In genomic region chr11:68584097-68584496, GRCh38 we compare ENCODE assay signal across 8 cellular contexts.
A peak's percentile ranks its signal among the peaks of the same experiment; 100 is the strongest.
DNase-seq lines count a peak whose midpoint lies in the region; ATAC-seq, FAIRE-seq and TF ChIP-seq lines count a peak whose summit lies in the region.

No MANE protein-coding gene starts in this region.

- FAIRE-seq in endothelial cell of umbilical vein (lab: Jason Lieb, UNC): no peak

- H3K9ac ChIP-seq in MM.1S (ENCODE audit: low read length): no peak overlapping the region
- H3K9ac ChIP-seq in endothelial cell of umbilical vein (replicated peaks; ENCODE audit: extremely low read depth, insufficient read depth, low read length): no peak overlapping the region

- peaks cover 16% of the 10 kb centered on the region for H3F3A ChIP-seq in MM.1S (ENCODE audit: insufficient read depth, low read length)

- H3K9me3 ChIP-seq in MM.1S (replicated peaks; ENCODE audit: insufficient read depth, low read length): no peaks in the 10 kb centered on the region
- no peaks in the 10 kb centered on the region for H3K9me3 ChIP-seq in endothelial cell of umbilical vein (replicated peaks; ENCODE audit: control insufficient read depth, insufficient read depth, low read length)
- no peaks in the 10 kb centered on the region for H3K9me3 ChIP-seq in neutrophil
- no peaks in the 10 kb centered on the region for H3K9me3 ChIP-seq in upper lobe of right lung

- no peaks in the 10 kb centered on the region for H3K27me3 Mint-ChIP-seq in activated CD4-positive, alpha-beta memory T cell treated with anti-CD3 and anti-CD28 coated beads, Interleukin-2, amount 10 ng/mL, durations not matched to agents 7 days and 5 days

- H3K27me3 ChIP-seq in GM06990 (replicated peaks; ENCODE audit: control insufficient read depth, insufficient read depth, low read length): no peaks in the 10 kb centered on the region
- no peaks in the 10 kb centered on the region for H3K27me3 ChIP-seq in MM.1S (replicated peaks; ENCODE audit: insufficient read depth, low read length)
- H3K27me3 ChIP-seq in endothelial cell of umbilical vein (ENCODE audit: control insufficient read depth in 2 of 2, insufficient read depth in 2 of 2, low read length in 2 of 2): no peaks in the 10 kb centered on the region
- no peaks in the 10 kb centered on the region for H3K27me3 ChIP-seq in neutrophil
- H3K27me3 ChIP-seq in upper lobe of right lung: no peaks in the 10 kb centered on the region

- H3K27ac Mint-ChIP-seq in activated CD4-positive, alpha-beta memory T cell treated with anti-CD3 and anti-CD28 coated beads, Interleukin-2, amount 10 ng/mL, durations not matched to agents 7 days and 5 days: no peak overlapping the region

- H3K4me3 ChIP-seq in GM06990 (replicated peaks; ENCODE audit: low read depth, low read length) (no peak overlapping the region), MM.1S (ENCODE audit: low read length) (no peak overlapping the region), endothelial cell of umbilical vein (replicated peaks in 1 of 3; ENCODE audit: insufficient read depth in 1 of 3, low read depth in 1 of 3, low read length in 3 of 3) (no peak overlapping the region), neutrophil (ENCODE audit: low read depth in 1 of 2, low read length in 1 of 2) (no peak overlapping the region), upper lobe of right lung (no peak overlapping the region)

- no peak overlapping the region for H3K4me2 ChIP-seq in MM.1S (ENCODE audit: low read depth, low read length)
- H3K4me2 ChIP-seq in endothelial cell of umbilical vein (ENCODE audit: insufficient read depth, low read length): no peak overlapping the region

- BruUV-seq in endothelial cell of umbilical vein (replicated peaks; lab: Mats Ljungman, UMichigan): no TSS peak

- ATAC-seq in upper lobe of right lung (peak; percentile 71), GM19452 (IDR thresholded peaks at IDR 0.05; ENCODE audit: unreplicated experiment) (no peak), HG03175 (IDR thresholded peaks at IDR 0.05; ENCODE audit: unreplicated experiment) (no peak)

- TF ChIP-seq POLR2A in endothelial cell of umbilical vein (IDR thresholded peaks at IDR 0.05; ENCODE audit: low read depth, low read length): no peak

- H2AFZ ChIP-seq in MM.1S (ENCODE audit: low read length) (no peak overlapping the region), endothelial cell of umbilical vein (ENCODE audit: low read depth, low read length) (no peak overlapping the region)

- peaks cover 16% of the 10 kb centered on the region for H3K4me1 ChIP-seq in MM.1S (ENCODE audit: low read length)
- peaks cover 13% of the 10 kb centered on the region for H3K4me1 ChIP-seq in endothelial cell of umbilical vein (ENCODE audit: control insufficient read depth, extremely low read depth, insufficient read depth, low read length)
- H3K4me1 ChIP-seq in neutrophil (ENCODE audit: control insufficient read depth in 1 of 2, insufficient read depth in 1 of 2, low read depth in 1 of 2, low read length in 1 of 2): no peaks in the 10 kb centered on the region
- peaks cover 11% of the 10 kb centered on the region for H3K4me1 ChIP-seq in upper lobe of right lung

- CTCF ChIA-PET in activated CD4-positive, alpha-beta memory T cell treated with anti-CD3 and anti-CD28 coated beads, Interleukin-2, amount 10 ng/mL, durations not matched to agents 7 days and 5 days (lab: Charles Lee): interaction anchor here (0.6 to 3.3 kb wide), 15 partner anchors 9 to 452 kb away, joined by 3 to 15 read pairs (median 3); no protein-coding TSS in a partner anchor
- CTCF ChIA-PET in endothelial cell of umbilical vein (lab: Charles Lee): interaction anchor here (0.8 to 2.9 kb wide), 8 partner anchors 12 to 122 kb away, joined by 3 to 11 read pairs (median 4); no protein-coding TSS in a partner anchor

- H3K36me3 ChIP-seq in GM06990 (ENCODE audit: control insufficient read depth, insufficient read depth, low read length) (peaks cover 18% of the 10 kb centered on the region), MM.1S (replicated peaks; ENCODE audit: insufficient read depth, low read length) (peaks cover 5% of the 10 kb centered on the region; the same call in 1 of the 2 replicates), endothelial cell of umbilical vein (ENCODE audit: control insufficient read depth in 2 of 2, extremely low read depth in 1 of 2, insufficient read depth in 2 of 2, low read length in 2 of 2) (peaks cover 6 to 14% of the 10 kb centered on the region in 2 experiments), neutrophil (peaks cover 87% of the 10 kb centered on the region), upper lobe of right lung (peaks cover 47% of the 10 kb centered on the region)

- peaks cover 20% of the 10 kb centered on the region for H3K79me2 ChIP-seq in MM.1S (ENCODE audit: low read length)
- peaks cover 10% of the 10 kb centered on the region for H3K79me2 ChIP-seq in endothelial cell of umbilical vein (ENCODE audit: control insufficient read depth, insufficient read depth, low read length)

- POLR2A ChIA-PET in activated CD4-positive, alpha-beta memory T cell treated with anti-CD3 and anti-CD28 coated beads, Interleukin-2, amount 10 ng/mL, durations not matched to agents 7 days and 5 days (lab: Charles Lee): interaction anchor here (1.0 to 1.4 kb wide), 2 partner anchors 10 to 17 kb away, joined by 3 read pairs; no protein-coding TSS in a partner anchor
- POLR2A ChIA-PET in endothelial cell of umbilical vein (lab: Charles Lee): no interaction called here

- DNase-seq in GM06990 (ENCODE audit: extremely low read depth, insufficient read length): peak; percentile 21
- DNase-seq in MM.1S: peak; percentile 28
- DNase-seq in activated CD4-positive, alpha-beta memory T cell treated with anti-CD3 and anti-CD28 coated beads, Interleukin-2, amount 10 ng/mL, durations not matched to agents 7 days and 5 days: peak; percentile 63
- DNase-seq in endothelial cell of umbilical vein (ENCODE audit: low read depth, low spot score): peak; percentile 18
- DNase-seq in upper lobe of right lung: no peak

- H3K9me1 ChIP-seq in endothelial cell of umbilical vein (replicated peaks; ENCODE audit: control insufficient read depth, extremely low read depth, insufficient read depth, low read length): no peaks in the 10 kb centered on the region

- no peaks in the 10 kb centered on the region for H3K9me2 ChIP-seq in MM.1S (replicated peaks; ENCODE audit: insufficient read depth, low read length)

- no peak overlapping the region for H3K4me3 Mint-ChIP-seq in activated CD4-positive, alpha-beta memory T cell treated with anti-CD3 and anti-CD28 coated beads, Interleukin-2, amount 10 ng/mL, durations not matched to agents 7 days and 5 days

- H3K27ac ChIP-seq in MM.1S (ENCODE audit: low read length): no peak overlapping the region
- H3K27ac ChIP-seq in endothelial cell of umbilical vein (ENCODE audit: insufficient read depth, low read depth, low read length): no peak overlapping the region
- peak overlapping the region; percentile 1 for H3K27ac ChIP-seq in neutrophil
- no peak overlapping the region for H3K27ac ChIP-seq in upper lobe of right lung

- peaks cover 25% of the 10 kb centered on the region for H3K4me1 Mint-ChIP-seq in activated CD4-positive, alpha-beta memory T cell treated with anti-CD3 and anti-CD28 coated beads, Interleukin-2, amount 10 ng/mL, durations not matched to agents 7 days and 5 days

- no peaks in the 10 kb centered on the region; the same call in 1 of the 2 replicates for H4K20me1 ChIP-seq in MM.1S (ENCODE audit: insufficient read depth, low read length)
- no peaks in the 10 kb centered on the region for H4K20me1 ChIP-seq in endothelial cell of umbilical vein (replicated peaks; ENCODE audit: control insufficient read depth, extremely low read depth, insufficient read depth, low read length)

- H3K9me3 Mint-ChIP-seq in activated CD4-positive, alpha-beta memory T cell treated with anti-CD3 and anti-CD28 coated beads, Interleukin-2, amount 10 ng/mL, durations not matched to agents 7 days and 5 days: no peaks in the 10 kb centered on the region

- intact Hi-C loops in endothelial cell of umbilical vein (cut with micrococcal nuclease): loop anchor here (5.0 kb wide), 1 partner anchor 122 kb away; the partner anchor contains the start of gene PPP6R3
- intact Hi-C loops in upper lobe of right lung (cut with DNase I): no loop called here

- peaks cover 63% of the 10 kb centered on the region for H3K36me3 Mint-ChIP-seq in activated CD4-positive, alpha-beta memory T cell treated with anti-CD3 and anti-CD28 coated beads, Interleukin-2, amount 10 ng/mL, durations not matched to agents 7 days and 5 days (ENCODE audit: low read depth)

- TF ChIP-seq CTCF in GM06990 (IDR thresholded peaks at IDR 0.05; ENCODE audit: insufficient read depth, low read length, poor library complexity, severe bottlenecking): peak; percentile 81
- peak; percentile 62 for TF ChIP-seq CTCF in MM.1S (IDR thresholded peaks at IDR 0.05; ENCODE audit: low read length)
- TF ChIP-seq CTCF in endothelial cell of umbilical vein (IDR thresholded peaks at IDR 0.05; ENCODE audit: extremely low read depth in 1 of 2, insufficient read depth in 1 of 2, low read depth in 1 of 2, low read length in 2 of 2): peak; percentile 55 to 59
- peak; percentile 35 for TF ChIP-seq CTCF in neutrophil (IDR thresholded peaks at IDR 0.05)
- peak; percentile 61 for TF ChIP-seq CTCF in upper lobe of right lung (IDR thresholded peaks at IDR 0.05)

- dilution Hi-C loops in endothelial cell of umbilical vein (cut with MboI; ENCODE audit: extremely low pct_ligation_motif_present, low sequenced_read_pairs): no loop called here

TF ChIP-seq in endothelial cell of umbilical vein, 7 proteins besides CTCF, POLR2A, EP300 and RAD21:
- no peak for TF ChIP-seq POLR2AphosphoS5 (IDR thresholded peaks at IDR 0.05; ENCODE audit: insufficient read depth, low read depth, low read length)
- TF ChIP-seq MAX (IDR thresholded peaks at IDR 0.05; ENCODE audit: insufficient read depth, insufficient read length): no peak
- no peak for TF ChIP-seq JUN (IDR thresholded peaks at IDR 0.05; ENCODE audit: borderline replicate concordance, insufficient read depth, insufficient read length, low read depth)
- no peak for TF ChIP-seq FOS (IDR thresholded peaks at IDR 0.05; ENCODE audit: borderline replicate concordance, insufficient read depth, low read length)
